In genomic region chr2:8583400-8584173, GRCh38 we compare ENCODE assay signal across 8 cellular contexts.
DNase-seq lines count a peak whose midpoint lies in the region; ATAC-seq lines count a peak whose summit lies in the region.

No MANE protein-coding gene starts in this region.

- no peak overlapping the region for H3K4me3 ChIP-seq in CD4-positive, alpha-beta memory T cell (ENCODE audit: low read length in 2 of 2)
- H3K4me3 ChIP-seq in iPS DF 6.9 (ENCODE audit: low read length): no peak overlapping the region
- H3K4me3 ChIP-seq in skeletal muscle satellite cell (ENCODE audit: low read length): peak overlapping the region; percentile 47

- DNase-seq in CD4-positive, alpha-beta memory T cell: peak in 4 of 5 donors; percentile 23 to 41 (median 36)
- DNase-seq in HT-29 (ENCODE audit: low spot score) (peak; percentile 95), T follicular helper cell (ENCODE audit: low read depth) (peak; percentile 24), iPS DF 6.9 (ENCODE audit: low read depth, low spot score) (peak; percentile 76), NCI-H1105 (lab: John Stamatoyannopoulos, UW) (no peak)
- DNase-seq in activated naive CD8-positive, alpha-beta T cell treated with anti-CD3 and anti-CD28 coated beads, Interleukin-2, amount 50 U/mL, for 24 hours: peak; percentile 96

- H3K4me2 ChIP-seq in skeletal muscle satellite cell (ENCODE audit: low read length): peak overlapping the region; percentile 59

- peak overlapping the region in 5 of 8 donors; percentile 43 to 80 (median 54) for H3K4me3 Mint-ChIP-seq in CD4-positive, alpha-beta memory T cell
- peak overlapping the region; percentile 58 for H3K4me3 Mint-ChIP-seq in activated naive CD8-positive, alpha-beta T cell treated with anti-CD3 and anti-CD28 coated beads, Interleukin-2, amount 50 U/mL, for 24 hours

- no peaks in the 10 kb centered on the region for H3K9me3 Mint-ChIP-seq in CD4-positive, alpha-beta memory T cell
- no peaks in the 10 kb centered on the region for H3K9me3 Mint-ChIP-seq in activated naive CD8-positive, alpha-beta T cell treated with anti-CD3 and anti-CD28 coated beads, Interleukin-2, amount 50 U/mL, for 24 hours

- H3K4me1 Mint-ChIP-seq in CD4-positive, alpha-beta memory T cell: peaks cover 10 to 55% (median 29%) of the 10 kb centered on the region in 4 donors
- peaks cover 89% of the 10 kb centered on the region for H3K4me1 Mint-ChIP-seq in activated naive CD8-positive, alpha-beta T cell treated with anti-CD3 and anti-CD28 coated beads, Interleukin-2, amount 50 U/mL, for 24 hours

- CTCF ChIA-PET in CD4-positive, alpha-beta memory T cell (lab: Charles Lee; ENCODE audit: partially characterized antibody): no interaction called here

- no peak overlapping the region for H3K9ac ChIP-seq in skeletal muscle satellite cell (ENCODE audit: low read depth, low read length)

- no peaks in the 10 kb centered on the region for H3K27me3 ChIP-seq in CD4-positive, alpha-beta memory T cell (ENCODE audit: insufficient read depth, low read length)
- H3K27me3 ChIP-seq in iPS DF 6.9 (ENCODE audit: control insufficient read depth, insufficient read depth, low read length) (no peaks in the 10 kb centered on the region), skeletal muscle satellite cell (ENCODE audit: control insufficient read depth, insufficient read depth, low read length) (peaks cover 22% of the 10 kb centered on the region)

- H3K27me3 Mint-ChIP-seq in CD4-positive, alpha-beta memory T cell: peaks cover 1 to 4% of the 10 kb centered on the region in 2 donors
- peaks cover 5% of the 10 kb centered on the region for H3K27me3 Mint-ChIP-seq in activated naive CD8-positive, alpha-beta T cell treated with anti-CD3 and anti-CD28 coated beads, Interleukin-2, amount 50 U/mL, for 24 hours

- POLR2A ChIA-PET in CD4-positive, alpha-beta memory T cell (lab: Charles Lee; ENCODE audit: partially characterized antibody): interaction anchor here (1.8 kb wide), 1 partner anchor 99 kb away, joined by 6 read pairs; the partner anchor contains the start of gene ID2

- H3K27ac ChIP-seq in CD4-positive, alpha-beta memory T cell (ENCODE audit: low read depth, low read length): no peak overlapping the region
- no peak overlapping the region for H3K27ac ChIP-seq in iPS DF 6.9 (ENCODE audit: low read length)

- no CpG with 5 or more reads among the region's 39 CpGs for WGBS in iPS DF 6.9 (ENCODE audit: insufficient coverage, insufficient read length)

- no peaks in the 10 kb centered on the region for H3K9me3 ChIP-seq in CD4-positive, alpha-beta memory T cell (ENCODE audit: control insufficient read depth in 1 of 2, low read length in 2 of 2)
- H3K9me3 ChIP-seq in iPS DF 6.9 (ENCODE audit: control insufficient read depth, insufficient read depth, low read length): no peaks in the 10 kb centered on the region
- H3K9me3 ChIP-seq in skeletal muscle satellite cell (replicated peaks; ENCODE audit: low read length): no peaks in the 10 kb centered on the region

- intact Hi-C loops in CD4-positive, alpha-beta memory T cell (cut with micrococcal nuclease): no loop called here

- peak; percentile 55 for ATAC-seq in GM19468 (IDR thresholded peaks at IDR 0.05; ENCODE audit: extremely low read depth, unreplicated experiment)
- peak; percentile 29 for ATAC-seq in activated naive CD8-positive, alpha-beta T cell treated with anti-CD3 and anti-CD28 coated beads, Interleukin-2, amount 50 U/mL, for 24 hours

- H3K4me1 ChIP-seq in CD4-positive, alpha-beta memory T cell (ENCODE audit: insufficient read depth, low read length): peaks cover 19% of the 10 kb centered on the region
- H3K4me1 ChIP-seq in iPS DF 6.9 (ENCODE audit: control insufficient read depth, insufficient read depth, low read length) (peaks cover 6% of the 10 kb centered on the region), skeletal muscle satellite cell (ENCODE audit: control insufficient read depth, insufficient read depth, low read length) (no peaks in the 10 kb centered on the region)

- no peaks in the 10 kb centered on the region for H3K36me3 Mint-ChIP-seq in CD4-positive, alpha-beta memory T cell
- H3K36me3 Mint-ChIP-seq in activated naive CD8-positive, alpha-beta T cell treated with anti-CD3 and anti-CD28 coated beads, Interleukin-2, amount 50 U/mL, for 24 hours (ENCODE audit: low read depth): no peaks in the 10 kb centered on the region

- H3K36me3 ChIP-seq in CD4-positive, alpha-beta memory T cell (ENCODE audit: insufficient read depth, low read length): no peaks in the 10 kb centered on the region
- H3K36me3 ChIP-seq in iPS DF 6.9 (ENCODE audit: control insufficient read depth, insufficient read depth, low read length) (no peaks in the 10 kb centered on the region), skeletal muscle satellite cell (ENCODE audit: insufficient read depth, low read length) (no peaks in the 10 kb centered on the region)

- H3K27ac Mint-ChIP-seq in CD4-positive, alpha-beta memory T cell: peak overlapping the region in 1 of 7 donors; percentile 33
- peak overlapping the region; percentile 74 for H3K27ac Mint-ChIP-seq in activated naive CD8-positive, alpha-beta T cell treated with anti-CD3 and anti-CD28 coated beads, Interleukin-2, amount 50 U/mL, for 24 hours
